In the genomic region with DNA sequence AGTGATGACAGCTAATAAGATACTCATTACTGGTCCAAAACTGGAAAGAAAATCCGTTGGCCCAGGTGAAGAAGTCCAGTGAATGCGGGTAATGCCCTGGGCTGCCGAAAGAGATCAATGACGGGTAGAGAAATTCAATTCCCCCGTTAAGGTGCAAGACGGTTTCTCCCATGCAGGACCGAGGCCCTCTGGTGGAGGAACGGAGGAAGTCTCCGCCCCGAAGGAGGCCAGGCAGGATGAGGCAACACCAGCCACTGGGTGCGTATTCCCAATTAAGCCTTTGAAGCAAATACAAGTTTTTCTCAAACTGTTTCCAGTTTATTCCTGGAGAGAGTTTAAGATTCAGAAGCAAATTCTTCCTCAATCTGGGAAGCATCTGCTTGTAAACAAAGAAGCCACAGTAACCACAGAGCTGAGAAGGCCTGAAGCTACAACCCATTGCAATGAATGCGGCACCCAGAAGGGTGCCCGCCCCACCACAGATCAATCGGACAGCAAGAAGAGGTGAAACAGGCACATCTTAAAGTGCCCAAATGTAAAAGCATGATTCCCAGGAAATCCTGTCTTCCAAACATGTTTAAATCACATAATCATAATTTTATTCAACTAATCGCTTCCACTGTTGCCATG, we compare ENCODE assay signal across 1 cellular context.
TF ChIP-seq lines count a peak whose summit lies in the region.

No MANE protein-coding gene starts in this region.

TF ChIP-seq in H1, 55 proteins besides CTCF, POLR2A, EP300 and RAD21 (continued from another document):
- no peak for TF ChIP-seq SP1 (IDR thresholded peaks at IDR 0.05; ENCODE audit: low read depth, low read length)
- no peak for TF ChIP-seq KDM1A (IDR thresholded peaks at IDR 0.05; ENCODE audit: borderline replicate concordance, low read length)
- TF ChIP-seq, protein P1, sequence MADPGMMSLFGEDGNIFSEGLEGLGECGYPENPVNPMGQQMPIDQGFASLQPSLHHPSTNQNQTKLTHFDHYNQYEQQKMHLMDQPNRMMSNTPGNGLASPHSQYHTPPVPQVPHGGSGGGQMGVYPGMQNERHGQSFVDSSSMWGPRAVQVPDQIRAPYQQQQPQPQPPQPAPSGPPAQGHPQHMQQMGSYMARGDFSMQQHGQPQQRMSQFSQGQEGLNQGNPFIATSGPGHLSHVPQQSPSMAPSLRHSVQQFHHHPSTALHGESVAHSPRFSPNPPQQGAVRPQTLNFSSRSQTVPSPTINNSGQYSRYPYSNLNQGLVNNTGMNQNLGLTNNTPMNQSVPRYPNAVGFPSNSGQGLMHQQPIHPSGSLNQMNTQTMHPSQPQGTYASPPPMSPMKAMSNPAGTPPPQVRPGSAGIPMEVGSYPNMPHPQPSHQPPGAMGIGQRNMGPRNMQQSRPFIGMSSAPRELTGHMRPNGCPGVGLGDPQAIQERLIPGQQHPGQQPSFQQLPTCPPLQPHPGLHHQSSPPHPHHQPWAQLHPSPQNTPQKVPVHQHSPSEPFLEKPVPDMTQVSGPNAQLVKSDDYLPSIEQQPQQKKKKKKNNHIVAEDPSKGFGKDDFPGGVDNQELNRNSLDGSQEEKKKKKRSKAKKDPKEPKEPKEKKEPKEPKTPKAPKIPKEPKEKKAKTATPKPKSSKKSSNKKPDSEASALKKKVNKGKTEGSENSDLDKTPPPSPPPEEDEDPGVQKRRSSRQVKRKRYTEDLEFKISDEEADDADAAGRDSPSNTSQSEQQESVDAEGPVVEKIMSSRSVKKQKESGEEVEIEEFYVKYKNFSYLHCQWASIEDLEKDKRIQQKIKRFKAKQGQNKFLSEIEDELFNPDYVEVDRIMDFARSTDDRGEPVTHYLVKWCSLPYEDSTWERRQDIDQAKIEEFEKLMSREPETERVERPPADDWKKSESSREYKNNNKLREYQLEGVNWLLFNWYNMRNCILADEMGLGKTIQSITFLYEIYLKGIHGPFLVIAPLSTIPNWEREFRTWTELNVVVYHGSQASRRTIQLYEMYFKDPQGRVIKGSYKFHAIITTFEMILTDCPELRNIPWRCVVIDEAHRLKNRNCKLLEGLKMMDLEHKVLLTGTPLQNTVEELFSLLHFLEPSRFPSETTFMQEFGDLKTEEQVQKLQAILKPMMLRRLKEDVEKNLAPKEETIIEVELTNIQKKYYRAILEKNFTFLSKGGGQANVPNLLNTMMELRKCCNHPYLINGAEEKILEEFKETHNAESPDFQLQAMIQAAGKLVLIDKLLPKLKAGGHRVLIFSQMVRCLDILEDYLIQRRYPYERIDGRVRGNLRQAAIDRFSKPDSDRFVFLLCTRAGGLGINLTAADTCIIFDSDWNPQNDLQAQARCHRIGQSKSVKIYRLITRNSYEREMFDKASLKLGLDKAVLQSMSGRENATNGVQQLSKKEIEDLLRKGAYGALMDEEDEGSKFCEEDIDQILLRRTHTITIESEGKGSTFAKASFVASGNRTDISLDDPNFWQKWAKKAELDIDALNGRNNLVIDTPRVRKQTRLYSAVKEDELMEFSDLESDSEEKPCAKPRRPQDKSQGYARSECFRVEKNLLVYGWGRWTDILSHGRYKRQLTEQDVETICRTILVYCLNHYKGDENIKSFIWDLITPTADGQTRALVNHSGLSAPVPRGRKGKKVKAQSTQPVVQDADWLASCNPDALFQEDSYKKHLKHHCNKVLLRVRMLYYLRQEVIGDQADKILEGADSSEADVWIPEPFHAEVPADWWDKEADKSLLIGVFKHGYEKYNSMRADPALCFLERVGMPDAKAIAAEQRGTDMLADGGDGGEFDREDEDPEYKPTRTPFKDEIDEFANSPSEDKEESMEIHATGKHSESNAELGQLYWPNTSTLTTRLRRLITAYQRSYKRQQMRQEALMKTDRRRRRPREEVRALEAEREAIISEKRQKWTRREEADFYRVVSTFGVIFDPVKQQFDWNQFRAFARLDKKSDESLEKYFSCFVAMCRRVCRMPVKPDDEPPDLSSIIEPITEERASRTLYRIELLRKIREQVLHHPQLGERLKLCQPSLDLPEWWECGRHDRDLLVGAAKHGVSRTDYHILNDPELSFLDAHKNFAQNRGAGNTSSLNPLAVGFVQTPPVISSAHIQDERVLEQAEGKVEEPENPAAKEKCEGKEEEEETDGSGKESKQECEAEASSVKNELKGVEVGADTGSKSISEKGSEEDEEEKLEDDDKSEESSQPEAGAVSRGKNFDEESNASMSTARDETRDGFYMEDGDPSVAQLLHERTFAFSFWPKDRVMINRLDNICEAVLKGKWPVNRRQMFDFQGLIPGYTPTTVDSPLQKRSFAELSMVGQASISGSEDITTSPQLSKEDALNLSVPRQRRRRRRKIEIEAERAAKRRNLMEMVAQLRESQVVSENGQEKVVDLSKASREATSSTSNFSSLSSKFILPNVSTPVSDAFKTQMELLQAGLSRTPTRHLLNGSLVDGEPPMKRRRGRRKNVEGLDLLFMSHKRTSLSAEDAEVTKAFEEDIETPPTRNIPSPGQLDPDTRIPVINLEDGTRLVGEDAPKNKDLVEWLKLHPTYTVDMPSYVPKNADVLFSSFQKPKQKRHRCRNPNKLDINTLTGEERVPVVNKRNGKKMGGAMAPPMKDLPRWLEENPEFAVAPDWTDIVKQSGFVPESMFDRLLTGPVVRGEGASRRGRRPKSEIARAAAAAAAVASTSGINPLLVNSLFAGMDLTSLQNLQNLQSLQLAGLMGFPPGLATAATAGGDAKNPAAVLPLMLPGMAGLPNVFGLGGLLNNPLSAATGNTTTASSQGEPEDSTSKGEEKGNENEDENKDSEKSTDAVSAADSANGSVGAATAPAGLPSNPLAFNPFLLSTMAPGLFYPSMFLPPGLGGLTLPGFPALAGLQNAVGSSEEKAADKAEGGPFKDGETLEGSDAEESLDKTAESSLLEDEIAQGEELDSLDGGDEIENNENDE (IDR thresholded peaks at IDR 0.05; ENCODE audit: insufficient replicate concordance, low read length), result no peak
- TF ChIP-seq HDAC2 (IDR thresholded peaks at IDR 0.05; ENCODE audit: borderline replicate concordance in 1 of 2, low read depth in 2 of 2, low read length in 2 of 2), result no peak
- TF ChIP-seq TEAD4 (IDR thresholded peaks at IDR 0.05; ENCODE audit: low read depth, low read length), result 0 out of 2 replicates have a peak, but pooled peaks have one; percentile 8
- no peak for TF ChIP-seq MAFK (IDR thresholded peaks at IDR 0.05; ENCODE audit: low read depth, low read length)
- TF ChIP-seq, protein P2, sequence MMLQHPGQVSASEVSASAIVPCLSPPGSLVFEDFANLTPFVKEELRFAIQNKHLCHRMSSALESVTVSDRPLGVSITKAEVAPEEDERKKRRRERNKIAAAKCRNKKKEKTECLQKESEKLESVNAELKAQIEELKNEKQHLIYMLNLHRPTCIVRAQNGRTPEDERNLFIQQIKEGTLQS (IDR thresholded peaks at IDR 0.05; ENCODE audit: insufficient read depth, low read depth, low read length), result peak; percentile 85
- peak; percentile 84 for TF ChIP-seq JUND (IDR thresholded peaks at IDR 0.05; ENCODE audit: low read length)
- TF ChIP-seq CEBPB (IDR thresholded peaks at IDR 0.05; ENCODE audit: low read depth, low read length), result peak; percentile 97
- TF ChIP-seq SIN3A (conservative IDR thresholded peaks at IDR 0.05 in 1 of 2, IDR thresholded peaks at IDR 0.05 in 1 of 2; ENCODE audit: low read depth in 1 of 2, low read length in 2 of 2), result peak in 1 of 2 experiments; percentile 56; a peak in 1 of 4 replicates
- TF ChIP-seq YY1 (IDR thresholded peaks at IDR 0.05; ENCODE audit: low read depth, low read length), result 0 out of 2 replicates have a peak, but pooled peaks have one; percentile 9
- no peak for TF ChIP-seq KDM5A (IDR thresholded peaks at IDR 0.05; ENCODE audit: low read length)
- TF ChIP-seq TBP (IDR thresholded peaks at IDR 0.05; ENCODE audit: low read depth, low read length), result 0 out of 2 replicates have a peak, but pooled peaks have one; percentile 22
TF ChIP-seq in H1: peak in this region for 7.
